ENCODE assay signal across 8 cellular contexts in the genomic region with DNA sequence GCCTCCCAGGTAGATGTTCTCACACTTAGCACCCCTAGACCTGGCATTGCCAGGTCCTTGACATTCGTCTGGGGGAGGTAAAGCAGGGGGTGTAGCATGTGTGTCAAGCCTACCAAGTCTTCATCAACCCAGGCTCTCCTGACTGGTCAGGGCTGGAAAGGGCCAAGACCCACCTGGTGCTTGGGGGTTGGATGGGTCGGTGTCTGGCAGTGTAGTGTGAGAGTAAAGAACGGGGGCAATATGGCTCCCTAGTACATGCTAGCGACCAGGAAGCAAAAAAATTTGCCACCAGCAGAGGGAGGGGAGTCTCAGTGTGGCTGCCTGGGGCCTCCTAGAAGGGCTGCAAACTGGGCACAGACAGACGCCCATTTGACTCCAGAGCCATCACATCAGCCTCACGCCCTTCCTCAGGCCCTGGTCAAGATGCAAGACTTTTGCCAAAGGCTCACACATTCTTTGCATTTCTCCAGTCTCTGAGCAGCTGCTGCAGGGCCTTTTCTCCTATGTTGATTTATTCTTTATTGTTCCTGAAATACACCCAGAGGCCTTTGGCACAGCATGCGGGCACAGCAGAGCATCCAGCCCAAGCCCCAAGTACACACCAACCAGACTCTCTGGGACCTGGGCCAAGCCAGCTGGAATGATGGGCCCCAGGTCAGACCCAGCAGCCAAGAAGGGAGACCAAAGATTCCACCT. TPM values are rescaled to one million over a fixed set of nuclear protein-coding genes. Genes with fewer than 3 reads are reported as not detected.
DNase-seq lines count a peak whose midpoint lies in the region; ATAC-seq and FAIRE-seq lines count a peak whose summit lies in the region.

No MANE protein-coding gene starts in this region.

- no peaks in the 10 kb centered on the region for H3K36me3 ChIP-seq in BLaER1

- no peaks in the 10 kb centered on the region for H3K27me3 ChIP-seq in BLaER1

- DNase-seq in HTR-8/SVneo (ENCODE audit: insufficient read length, low spot score) (peak; percentile 87), fibroblast of the conjunctiva (ENCODE audit: low read depth) (peak; percentile 79), pons (ENCODE audit: low spot score) (peak; percentile 59), NCI-H82 (lab: John Stamatoyannopoulos, UW) (no peak), SW480 (ENCODE audit: low spot score) (no peak)
- no peak for DNase-seq in activated T-cell treated with anti-CD3 and anti-CD28 coated beads, Interleukin-2, amount 50 U/mL, for 72 hours

- no peaks in the 10 kb centered on the region for H3K9me3 ChIP-seq in BLaER1

- H3K4me1 ChIP-seq in BLaER1, result peaks cover 100% of the 10 kb centered on the region

- H3K9me3 Mint-ChIP-seq in activated T-cell treated with anti-CD3 and anti-CD28 coated beads, Interleukin-2, amount 50 U/mL, for 72 hours, result no peaks in the 10 kb centered on the region

- H3K4me1 Mint-ChIP-seq in activated T-cell treated with anti-CD3 and anti-CD28 coated beads, Interleukin-2, amount 50 U/mL, for 72 hours (ENCODE audit: low read depth), result peaks cover 100% of the 10 kb centered on the region

- peak overlapping the region; percentile 99 for H3K4me2 ChIP-seq in BLaER1

- H3K9ac ChIP-seq in BLaER1, result peak overlapping the region; percentile 94

- H3K36me3 Mint-ChIP-seq in activated T-cell treated with anti-CD3 and anti-CD28 coated beads, Interleukin-2, amount 50 U/mL, for 72 hours (ENCODE audit: insufficient read depth in 2 of 2), result peaks cover 1 to 5% of the 10 kb centered on the region in 2 donors

- H3K4me3 ChIP-seq in BLaER1, result peak overlapping the region; percentile 63

- peak overlapping the region; percentile 73 to 94 for H3K4me3 Mint-ChIP-seq in activated T-cell treated with anti-CD3 and anti-CD28 coated beads, Interleukin-2, amount 50 U/mL, for 72 hours

- peak overlapping the region; percentile 91 for H3K27ac Mint-ChIP-seq in activated T-cell treated with anti-CD3 and anti-CD28 coated beads, Interleukin-2, amount 50 U/mL, for 72 hours

- H3K27me3 Mint-ChIP-seq in activated T-cell treated with anti-CD3 and anti-CD28 coated beads, Interleukin-2, amount 50 U/mL, for 72 hours (ENCODE audit: low read depth), result no peaks in the 10 kb centered on the region

- H3K27ac ChIP-seq in BLaER1, result peak overlapping the region; percentile 98

- ATAC-seq in activated T-cell treated with anti-CD3 and anti-CD28 coated beads, Interleukin-2, amount 50 U/mL, for 72 hours (replicated peaks in 1 of 2), result no peak
- no peak for ATAC-seq in GM18520 (IDR thresholded peaks at IDR 0.05; ENCODE audit: unreplicated experiment)

- H4K20me1 ChIP-seq in BLaER1, result peaks cover 100% of the 10 kb centered on the region

- peak; percentile 20 for FAIRE-seq in HTR-8/SVneo (lab: Jason Lieb, UNC)

RNA-seq across cellular contexts. Expression of gene PNMA1, which starts 38.3 kb away (rescaled TPM):
- total RNA-seq in activated T-cell treated with anti-CD3 and anti-CD28 coated beads, Interleukin-2, amount 50 U/mL, for 72 hours, result 10 to 100 TPM; 38.1 to 47.5 TPM

Comparison
In these comparisons a context has a peak if more than half of its experiments do, and no peak if none do; other contexts are left out.
1. DNase-seq: peak in HTR-8/SVneo (single experiment), fibroblast of the conjunctiva (single experiment) and pons (single experiment); none in activated T-cell treated with anti-CD3 and anti-CD28 coated beads, Interleukin-2, amount 50 U/mL, for 72 hours (0 of 2), NCI-H82 (single experiment) and SW480 (single experiment).